ENCODE assay signal across 25 cellular contexts in the genomic region with DNA sequence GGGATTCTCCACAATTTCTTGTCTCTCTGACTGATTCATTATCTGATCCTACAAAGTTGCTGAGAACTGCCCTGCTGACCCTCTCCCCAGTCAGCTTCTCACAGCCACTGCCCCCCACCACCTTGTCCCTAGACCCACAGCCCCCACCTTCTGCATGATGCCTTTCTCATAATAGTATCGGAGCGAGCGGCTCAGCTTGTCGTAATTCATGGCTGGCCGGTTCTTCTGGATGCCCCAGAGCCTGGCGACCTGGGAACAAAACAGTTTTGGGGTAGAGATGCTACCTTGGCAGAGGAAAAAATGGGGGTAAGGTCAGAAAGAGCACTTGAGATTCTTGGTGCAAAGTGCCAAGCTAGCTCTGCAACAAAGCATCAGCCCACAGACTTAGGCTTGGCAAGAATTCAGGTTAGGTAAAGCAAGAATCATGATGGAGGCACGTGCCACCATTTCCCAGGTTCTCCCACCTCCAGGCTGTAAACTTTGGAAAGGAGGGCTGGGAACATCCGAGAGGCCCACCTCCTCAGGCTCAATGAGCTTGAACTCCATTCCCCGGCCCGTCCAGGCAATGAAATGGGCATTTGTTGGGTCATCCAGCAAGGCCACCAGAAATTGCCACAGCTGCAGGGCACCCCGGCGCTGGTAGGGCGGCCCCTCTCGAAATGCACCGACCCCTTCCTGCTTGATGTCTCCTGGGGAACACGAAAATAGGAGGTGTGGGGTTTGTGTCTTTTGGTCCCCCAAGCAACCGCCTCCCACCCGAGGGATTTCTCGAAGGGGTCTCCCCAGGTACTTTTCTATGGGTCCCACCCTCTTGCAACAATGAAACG. TPM values are rescaled to one million over a fixed set of nuclear protein-coding genes. Genes with fewer than 3 reads are reported as not detected.
DNase-seq lines count a peak whose midpoint lies in the region; ATAC-seq, FAIRE-seq and TF ChIP-seq lines count a peak whose summit lies in the region.
"Had no signal": no experiment of that assay in that cellular context is flagged by ENCODE, and none has a peak within 500 bp of the region (broad histone marks: within the 10 kb centered on the region; RNA-seq: fewer than 3 reads in every experiment).

No MANE protein-coding gene starts in this region.

- TF ChIP-seq POLR2A in spleen (IDR thresholded peaks at IDR 0.05): no peak

- no peak for FAIRE-seq in astrocyte (lab: Jason Lieb, UNC)
- FAIRE-seq: A204.1, colon, D721Med, keratinocyte had no signal

- H3K36me3 Mint-ChIP-seq in T-helper 1 cell treated with Interleukin-12 subunit alpha and Interleukin-12 subunit beta and Interleukin-4 antibody, amounts not matched to agents 30 μg/mL and 1 μg/mL, for 36 hours (ENCODE audit: low read depth): peaks cover 8% of the 10 kb centered on the region
- peaks cover 12% of the 10 kb centered on the region for H3K36me3 Mint-ChIP-seq in astrocyte (ENCODE audit: low read depth, unreplicated experiment)

- H3K36me3 ChIP-seq in astrocyte (ENCODE audit: insufficient read depth, low read length): peaks cover 7% of the 10 kb centered on the region
- H3K36me3 ChIP-seq in mesodermal cell (ENCODE audit: control insufficient read depth, insufficient read depth, low read length): peaks cover 62% of the 10 kb centered on the region
- H3K36me3 ChIP-seq in spleen: peaks cover 0 to 48% (median 28%) of the 10 kb centered on the region in 6 donors

- no peak overlapping the region for H2AFZ ChIP-seq in astrocyte (ENCODE audit: low read depth, low read length)

- DNase-seq in T-helper 1 cell (no peak), astrocyte (ENCODE audit: low read depth) (no peak), spleen (peak; percentile 21), mucosa of gallbladder (ENCODE audit: low spot score) (no peak)
- DNase-seq: activated CD4-positive, alpha-beta T cell treated with anti-CD3 and anti-CD28 coated beads for 1 hour; activated CD8-positive, alpha-beta memory T cell treated with anti-CD3 and anti-CD28 coated beads for 24 hours; GM23248; NCI-H1436 treated with DMSO at 0.1 percent for 48 hours; NCI-H2171 treated with DMSO at 0.1 percent for 48 hours; SIG-M5; sigmoid colon; stimulated activated CD4-positive, alpha-beta T cell treated with anti-CD3 and anti-CD28 coated beads, Interleukin-1b, Interleukin-23, amount 100 ng/mL, for 48 hours; stimulated activated naive CD8-positive, alpha-beta T cell treated with anti-CD3 and anti-CD28 coated beads, Interleukin-15, Interleukin-2, amounts not matched to agents 100 U/mL and 50 U/mL, for 24 hours had no signal

- H3K4me3 Mint-ChIP-seq in T-helper 1 cell treated with Interleukin-12 subunit alpha and Interleukin-12 subunit beta and Interleukin-4 antibody, amounts not matched to agents 30 μg/mL and 1 μg/mL, for 36 hours: no peak overlapping the region
- peak overlapping the region; percentile 12 for H3K4me3 Mint-ChIP-seq in astrocyte (ENCODE audit: unreplicated experiment)
- H3K4me3 Mint-ChIP-seq: activated naive CD4-positive, alpha-beta T cell treated with anti-CD3 and anti-CD28 coated beads, Interleukin-2, amount 50 U/mL, for 24 hours; memory B cell had no signal

- H3K9me3 ChIP-seq in astrocyte (ENCODE audit: insufficient read depth, low read depth, low read length): no peaks in the 10 kb centered on the region
- H3K9me3 ChIP-seq in mesodermal cell (ENCODE audit: control insufficient read depth, low read length): no peaks in the 10 kb centered on the region
- H3K9me3 ChIP-seq in spleen: no peaks in the 10 kb centered on the region
- H3K9me3 ChIP-seq: sigmoid colon, upper lobe of left lung had no signal

- H3K4me1 Mint-ChIP-seq in T-helper 1 cell treated with Interleukin-12 subunit alpha and Interleukin-12 subunit beta and Interleukin-4 antibody, amounts not matched to agents 30 μg/mL and 1 μg/mL, for 36 hours (ENCODE audit: low read depth): no peaks in the 10 kb centered on the region
- peaks cover 44% of the 10 kb centered on the region for H3K4me1 Mint-ChIP-seq in astrocyte (ENCODE audit: low read depth, unreplicated experiment)
- H3K4me1 Mint-ChIP-seq: activated naive CD4-positive, alpha-beta T cell treated with anti-CD3 and anti-CD28 coated beads, Interleukin-2, amount 50 U/mL, for 24 hours had no signal

- H3K4me3 ChIP-seq in astrocyte (ENCODE audit: insufficient read depth, low read depth, low read length) (no peak overlapping the region), mesodermal cell (ENCODE audit: extremely low read depth, insufficient read depth, low read length, poor library complexity, severe bottlenecking) (no peak overlapping the region), spleen (no peak overlapping the region)
- H3K4me3 ChIP-seq: GM23248, sigmoid colon, upper lobe of left lung had no signal

- 95 to 97% methylated on average over 15 to 19 of the region's 20 CpGs for WGBS in mesodermal cell (ENCODE audit: insufficient coverage in 2 of 2), 2 experiments
- WGBS in spleen, 5 donors: 84 to 93% (median 88%) methylated on average over 20 of the region's 20 CpGs

- H3K27me3 Mint-ChIP-seq in T-helper 1 cell treated with Interleukin-12 subunit alpha and Interleukin-12 subunit beta and Interleukin-4 antibody, amounts not matched to agents 30 μg/mL and 1 μg/mL, for 36 hours (ENCODE audit: low read depth): no peaks in the 10 kb centered on the region
- H3K27me3 Mint-ChIP-seq in astrocyte (ENCODE audit: low read depth, unreplicated experiment): no peaks in the 10 kb centered on the region
- H3K27me3 Mint-ChIP-seq: activated naive CD4-positive, alpha-beta T cell treated with anti-CD3 and anti-CD28 coated beads, Interleukin-2, amount 50 U/mL, for 24 hours; memory B cell had no signal

- peak overlapping the region; percentile 49 for H3K27ac Mint-ChIP-seq in T-helper 1 cell treated with Interleukin-12 subunit alpha and Interleukin-12 subunit beta and Interleukin-4 antibody, amounts not matched to agents 30 μg/mL and 1 μg/mL, for 36 hours
- peak overlapping the region; percentile 66 for H3K27ac Mint-ChIP-seq in astrocyte (ENCODE audit: unreplicated experiment)
- H3K27ac Mint-ChIP-seq: activated naive CD4-positive, alpha-beta T cell treated with anti-CD3 and anti-CD28 coated beads, Interleukin-2, amount 50 U/mL, for 24 hours; memory B cell had no signal

- no peak overlapping the region for H3K9ac ChIP-seq in astrocyte (ENCODE audit: low read length)

- no peaks in the 10 kb centered on the region for H3K9me3 Mint-ChIP-seq in T-helper 1 cell treated with Interleukin-12 subunit alpha and Interleukin-12 subunit beta and Interleukin-4 antibody, amounts not matched to agents 30 μg/mL and 1 μg/mL, for 36 hours
- no peaks in the 10 kb centered on the region for H3K9me3 Mint-ChIP-seq in astrocyte (ENCODE audit: unreplicated experiment)
- H3K9me3 Mint-ChIP-seq: activated naive CD4-positive, alpha-beta T cell treated with anti-CD3 and anti-CD28 coated beads, Interleukin-2, amount 50 U/mL, for 24 hours; memory B cell; nephron had no signal

- H3K27me3 ChIP-seq in astrocyte (ENCODE audit: insufficient read depth, low read length) (no peaks in the 10 kb centered on the region), spleen (replicated peaks in 1 of 7) (no peaks in the 10 kb centered on the region)
- H3K27me3 ChIP-seq: sigmoid colon, upper lobe of left lung had no signal

- H3K4me2 ChIP-seq in astrocyte (ENCODE audit: low read length): peak overlapping the region; percentile 87

- H3K4me1 ChIP-seq in astrocyte (ENCODE audit: insufficient read depth, low read length) (peaks cover 24% of the 10 kb centered on the region), mesodermal cell (ENCODE audit: control insufficient read depth, insufficient read depth, low read length, poor library complexity, severe bottlenecking) (peaks cover 58% of the 10 kb centered on the region), spleen (peaks cover 8 to 42% (median 29%) of the 10 kb centered on the region in 6 donors)

- no peaks in the 10 kb centered on the region for H3K79me2 ChIP-seq in astrocyte (ENCODE audit: insufficient read depth, low read length)

- intact Hi-C loops in spleen (cut with DNase I; ENCODE audit: low total_unique reads): no loop called here

- ATAC-seq in HG02973 (IDR thresholded peaks at IDR 0.05; ENCODE audit: unreplicated experiment) (no peak), GM18868 (IDR thresholded peaks at IDR 0.05; ENCODE audit: unreplicated experiment) (no peak)
- ATAC-seq: stimulated activated naive CD8-positive, alpha-beta T cell treated with anti-CD3 and anti-CD28 coated beads, Interleukin-15, Interleukin-2, amounts not matched to agents 100 U/mL and 50 U/mL, for 24 hours had no signal

- TF ChIP-seq CTCF in astrocyte (IDR thresholded peaks at IDR 0.05; ENCODE audit: insufficient read depth, low read depth, low read length): no peak
- no peak for TF ChIP-seq CTCF in spleen (IDR thresholded peaks at IDR 0.05 in 8 of 11, conservative IDR thresholded peaks at IDR 0.05 in 3 of 11)

- peaks cover 3% of the 10 kb centered on the region for H4K20me1 ChIP-seq in astrocyte (ENCODE audit: insufficient read depth, low read length)

- H3K27ac ChIP-seq in astrocyte (ENCODE audit: low read depth, low read length) (peak overlapping the region; percentile 74), mesodermal cell (ENCODE audit: low read depth, low read length, severe bottlenecking) (peak overlapping the region; percentile 96), spleen (peak overlapping the region in 1 of 8 donors; percentile 62)
- H3K27ac ChIP-seq: GM23248 had no signal

RNA-seq across cellular contexts. Expression of a gene that starts 16.9 kb away (rescaled TPM):
- total RNA-seq in astrocyte: 10.6 and 11.4 TPM in 2 replicates
- 70.4 TPM for polyA plus RNA-seq in mesodermal cell (2013, experiment 1 of 2)
- 58.7 TPM for polyA plus RNA-seq in mesodermal cell (2013, experiment 2 of 2)
- total RNA-seq in spleen: under 1 TPM in 4 of 7 donors, not detected in 3; 0.17 to 0.97 (median 0.74) TPM
- polyA plus RNA-seq in spleen: under 1 TPM; 0.37 to 0.53 (median 0.51) TPM
- 47.6 TPM for total RNA-seq in mucosa of gallbladder

RNA-seq across cellular contexts. Expression of a gene that starts 45.4 kb away (rescaled TPM):
- total RNA-seq in astrocyte (48.5 and 61.1 TPM in 2 replicates), spleen (10 to 100 TPM; 37.8 to 63.3 (median 55.4) TPM), mucosa of gallbladder (39.2 TPM)
- polyA plus RNA-seq in mesodermal cell (2013, experiment 1 of 2): 34.3 TPM
- polyA plus RNA-seq in mesodermal cell (2013, experiment 2 of 2): 29.6 TPM
- 10 to 100 TPM; 20.4 to 25.6 (median 22.8) TPM for polyA plus RNA-seq in spleen
